1 cellular context compared by ENCODE assay signal in the genomic region with DNA sequence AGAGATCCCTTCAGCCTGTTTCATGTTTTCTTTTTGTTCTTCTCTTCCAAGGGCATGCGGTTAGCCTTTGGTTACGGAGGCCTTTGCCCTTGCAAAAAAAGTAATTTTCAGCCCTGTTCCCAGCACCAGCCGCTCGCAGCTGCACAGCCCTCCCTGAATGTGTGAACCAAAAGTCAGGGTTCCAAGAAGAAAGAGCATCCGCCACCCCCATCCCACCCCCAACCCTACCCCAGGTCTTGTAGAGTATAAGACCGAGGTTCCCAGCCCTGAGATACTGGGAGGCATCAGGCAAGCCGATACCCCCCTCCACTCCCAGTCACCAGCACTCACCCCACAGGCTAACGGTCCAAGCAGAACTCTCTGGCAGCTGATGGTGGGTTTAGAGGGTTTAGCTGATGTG.
TF ChIP-seq lines count a peak whose summit lies in the region.

No MANE protein-coding gene starts in this region.

TF ChIP-seq in neural cell, 6 proteins besides CTCF, POLR2A, EP300 and RAD21 (continued from another document):
- TF ChIP-seq REST (IDR thresholded peaks at IDR 0.05; ENCODE audit: borderline replicate concordance) (no peak), EZH2 (IDR thresholded peaks at IDR 0.05; ENCODE audit: borderline replicate concordance, insufficient read depth, low read length, poor library complexity, severe bottlenecking) (no peak), POLR2AphosphoS5 (IDR thresholded peaks at IDR 0.05) (no peak), TAF1 (IDR thresholded peaks at IDR 0.05; ENCODE audit: low read depth) (no peak), MXI1 (conservative IDR thresholded peaks at IDR 0.05; ENCODE audit: poor library complexity, severe bottlenecking) (no peak)
TF ChIP-seq in neural cell: peak in this region for 0.
